In genomic region chr1:22025368-22026154, GRCh38 we compare ENCODE assay signal across 8 cellular contexts. TPM values are rescaled to one million over a fixed set of nuclear protein-coding genes. Genes with fewer than 3 reads are reported as not detected.
DNase-seq lines count a peak whose midpoint lies in the region; ATAC-seq and TF ChIP-seq lines count a peak whose summit lies in the region.

No MANE protein-coding gene starts in this region.

- H3K4me3 ChIP-seq in fibroblast of mammary gland (ENCODE audit: control insufficient read depth, low read depth, low read length) = peak overlapping the region; percentile 99

- intact Hi-C loops in natural killer cell (cut with micrococcal nuclease) = loop anchor here (1.0 to 10.0 kb wide), 4 partner anchors 14 to 691 kb away; partner anchors contain the start of genes CDC42 and USP48

- peak overlapping the region; percentile 85 for H3K4me3 Mint-ChIP-seq in activated T-helper 17 cell treated with anti-CD3 and anti-CD28 coated beads, Interleukin-2, amount 50 U/mL, for 72 hours
- H3K4me3 Mint-ChIP-seq in natural killer cell = peak overlapping the region; percentile 91
- H3K4me3 Mint-ChIP-seq in stimulated activated naive B cell treated with anti-CD40 and anti-IgM and Interleukin-4, amounts not matched to agents 10 μg/mL and 1 μg/mL and 100 μg/mL, for 72 hours = peak overlapping the region; percentile 92 to 97

- no peak for TF ChIP-seq CTCF in fibroblast of mammary gland (conservative IDR thresholded peaks at IDR 0.05; ENCODE audit: control insufficient read depth, insufficient read depth, low read depth, low read length)
- no peak for TF ChIP-seq CTCF in natural killer cell (IDR thresholded peaks at IDR 0.05)

- H3K27me3 Mint-ChIP-seq in activated T-helper 17 cell treated with anti-CD3 and anti-CD28 coated beads, Interleukin-2, amount 50 U/mL, for 72 hours = no peaks in the 10 kb centered on the region
- H3K27me3 Mint-ChIP-seq in natural killer cell (ENCODE audit: low read depth in 2 of 2) = no peaks in the 10 kb centered on the region
- no peaks in the 10 kb centered on the region for H3K27me3 Mint-ChIP-seq in stimulated activated naive B cell treated with anti-CD40 and anti-IgM and Interleukin-4, amounts not matched to agents 10 μg/mL and 1 μg/mL and 100 μg/mL, for 72 hours

- peak; percentile 75 for ATAC-seq in activated T-helper 17 cell treated with anti-CD3 and anti-CD28 coated beads, Interleukin-2, amount 50 U/mL, for 72 hours (replicated peaks)
- ATAC-seq in natural killer cell = peak; percentile 71 to 88 (median 82)
- ATAC-seq in stimulated activated naive B cell treated with anti-CD40 and anti-IgM and Interleukin-4, amounts not matched to agents 10 μg/mL and 1 μg/mL and 100 μg/mL, for 72 hours (replicated peaks) = peak; percentile 76 to 81

- H3K9me3 Mint-ChIP-seq in activated T-helper 17 cell treated with anti-CD3 and anti-CD28 coated beads, Interleukin-2, amount 50 U/mL, for 72 hours = peaks cover 7% of the 10 kb centered on the region
- H3K9me3 Mint-ChIP-seq in natural killer cell = no peaks in the 10 kb centered on the region
- H3K9me3 Mint-ChIP-seq in stimulated activated naive B cell treated with anti-CD40 and anti-IgM and Interleukin-4, amounts not matched to agents 10 μg/mL and 1 μg/mL and 100 μg/mL, for 72 hours = peaks cover 0 to 1% of the 10 kb centered on the region in 2 donors

- DNase-seq in EH (ENCODE audit: low read depth) (peak; percentile 86), H4 (ENCODE audit: low spot score) (peak; percentile 86), LoVo (ENCODE audit: low spot score) (peak; percentile 94), RPMI8226 (peak; percentile 94), fibroblast of mammary gland (ENCODE audit: low read depth) (peak; percentile 88), natural killer cell (peak; percentile 80)
- peak; percentile 91 for DNase-seq in stimulated activated naive B cell treated with anti-CD40 and anti-IgM and Interleukin-4, amounts not matched to agents 10 μg/mL and 1 μg/mL and 100 μg/mL, for 72 hours

- H3K36me3 Mint-ChIP-seq in activated T-helper 17 cell treated with anti-CD3 and anti-CD28 coated beads, Interleukin-2, amount 50 U/mL, for 72 hours (ENCODE audit: low read depth) = peaks cover 22% of the 10 kb centered on the region
- no peaks in the 10 kb centered on the region for H3K36me3 Mint-ChIP-seq in natural killer cell
- H3K36me3 Mint-ChIP-seq in stimulated activated naive B cell treated with anti-CD40 and anti-IgM and Interleukin-4, amounts not matched to agents 10 μg/mL and 1 μg/mL and 100 μg/mL, for 72 hours = peaks cover 4 to 11% of the 10 kb centered on the region in 2 donors

- H3K4me1 Mint-ChIP-seq in activated T-helper 17 cell treated with anti-CD3 and anti-CD28 coated beads, Interleukin-2, amount 50 U/mL, for 72 hours = peaks cover 29% of the 10 kb centered on the region
- peaks cover 36 to 38% of the 10 kb centered on the region in 2 donors for H3K4me1 Mint-ChIP-seq in natural killer cell
- peaks cover 42 to 62% of the 10 kb centered on the region in 2 donors for H3K4me1 Mint-ChIP-seq in stimulated activated naive B cell treated with anti-CD40 and anti-IgM and Interleukin-4, amounts not matched to agents 10 μg/mL and 1 μg/mL and 100 μg/mL, for 72 hours

- peak overlapping the region; percentile 96 for H3K27ac Mint-ChIP-seq in activated T-helper 17 cell treated with anti-CD3 and anti-CD28 coated beads, Interleukin-2, amount 50 U/mL, for 72 hours
- peak overlapping the region; percentile 95 to 97 for H3K27ac Mint-ChIP-seq in natural killer cell
- H3K27ac Mint-ChIP-seq in stimulated activated naive B cell treated with anti-CD40 and anti-IgM and Interleukin-4, amounts not matched to agents 10 μg/mL and 1 μg/mL and 100 μg/mL, for 72 hours = peak overlapping the region; percentile 99

RNA-seq across cellular contexts. Expression of gene CELA3A, which starts 24.1 kb away (rescaled TPM):
- total RNA-seq in H4 (2014; rRNA removed; shearing (Covaris generic)) = not detected in 2 replicates
- not detected for total RNA-seq in activated T-helper 17 cell treated with anti-CD3 and anti-CD28 coated beads, Interleukin-2, amount 50 U/mL, for 72 hours
- total RNA-seq in natural killer cell = not detected

RNA-seq across cellular contexts. Expression of gene CDC42, which starts 26.9 kb away (rescaled TPM):
- 384 and 429 TPM in 2 replicates for total RNA-seq in H4 (2014; rRNA removed; shearing (Covaris generic))
- total RNA-seq in activated T-helper 17 cell treated with anti-CD3 and anti-CD28 coated beads, Interleukin-2, amount 50 U/mL, for 72 hours = 100 to 1,000 TPM; 243 to 264 TPM
- total RNA-seq in natural killer cell = 100 to 1,000 TPM; 454 to 470 (median 463) TPM

RNA-seq across cellular contexts. Expression of gene CELA3B, which starts 48.7 kb away (rescaled TPM):
- total RNA-seq in H4 (2014; rRNA removed; shearing (Covaris generic)) = not detected in 2 replicates
- total RNA-seq in activated T-helper 17 cell treated with anti-CD3 and anti-CD28 coated beads, Interleukin-2, amount 50 U/mL, for 72 hours = not detected
- total RNA-seq in natural killer cell = not detected

Comparison
In these comparisons a context has a peak if more than half of its experiments do, and no peak if none do; other contexts are left out.
1. Peak in every context shown above with its lines: DNase-seq, ATAC-seq and H3K4me3 ChIP-seq.